In the genomic region with DNA sequence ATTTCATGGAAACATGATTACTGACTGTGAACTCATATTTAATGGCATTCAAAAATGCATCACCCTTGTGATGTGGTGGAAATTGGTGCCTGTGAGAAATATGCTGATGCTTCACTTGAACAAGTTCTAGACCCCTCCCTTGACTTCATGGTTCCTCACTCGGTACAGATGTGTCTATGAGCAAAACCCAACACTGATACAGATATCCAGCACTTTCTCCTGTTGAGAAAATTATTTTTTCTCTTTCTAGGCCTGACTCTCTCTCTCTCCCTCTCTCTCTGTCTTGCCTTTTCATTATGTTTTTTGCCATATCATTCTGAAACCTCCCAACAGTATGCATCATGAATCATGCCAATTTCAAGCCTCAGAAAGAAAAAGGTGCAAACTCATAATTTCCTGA, we compare ENCODE assay signal across 9 cellular contexts.
"Had no signal": no experiment of that assay in that cellular context is flagged by ENCODE, and none has a peak within 500 bp of the region (broad histone marks: within the 10 kb centered on the region; RNA-seq: fewer than 3 reads in every experiment).

No MANE protein-coding gene starts in this region.

- H3K9me3 ChIP-seq: ascending aorta, sigmoid colon, stomach, thoracic aorta had no signal

- H3K36me3 ChIP-seq: ascending aorta, sigmoid colon, stomach, thoracic aorta had no signal

- ATAC-seq: left ventricle myocardium superior had no signal

- DNase-seq: activated CD4-positive, CD25-positive, alpha-beta regulatory T cell; activated CD8-positive, alpha-beta memory T cell treated with anti-CD3 and anti-CD28 coated beads for 24 hours; foreskin melanocyte; left ventricle myocardium superior; mesendoderm; sigmoid colon; stomach had no signal

- H3K27ac ChIP-seq: ascending aorta, sigmoid colon, stomach, thoracic aorta had no signal

- H3K4me1 ChIP-seq: ascending aorta, sigmoid colon, stomach had no signal

- H3K4me3 ChIP-seq: ascending aorta, sigmoid colon, stomach, thoracic aorta had no signal

- H3K27me3 ChIP-seq: ascending aorta, stomach had no signal
